ENCODE assay signal across 8 cellular contexts in the genomic region with DNA sequence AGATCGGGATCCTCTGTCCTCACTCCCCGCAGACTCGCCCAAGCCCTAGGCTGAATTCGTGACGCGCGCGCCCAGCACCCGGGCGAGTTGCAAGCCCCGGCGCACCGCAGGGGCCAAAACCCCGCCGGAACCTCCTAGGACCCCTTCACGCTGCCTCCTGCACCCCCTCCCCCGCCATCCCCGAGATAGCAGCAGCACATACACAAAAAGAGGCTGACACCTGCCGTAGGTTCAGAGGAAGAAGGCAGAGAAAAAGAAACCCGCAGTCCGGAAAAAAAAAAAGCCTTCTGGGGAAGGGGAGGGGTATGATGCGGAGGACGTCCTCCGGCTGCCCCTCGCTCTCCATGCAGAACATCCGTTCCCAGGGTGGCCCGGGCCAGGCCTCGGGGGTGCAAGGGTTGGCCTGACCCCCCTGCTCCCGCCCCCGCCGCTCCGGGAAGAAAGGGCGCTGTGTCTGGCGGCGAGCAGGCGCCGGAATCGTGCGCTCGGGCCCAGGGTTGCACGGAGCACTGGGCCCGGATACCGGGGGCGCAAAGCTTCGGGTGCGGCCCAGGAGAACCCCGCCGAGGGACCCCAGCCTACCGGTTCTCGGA. TPM values are rescaled to one million over a fixed set of nuclear protein-coding genes. Genes with fewer than 3 reads are reported as not detected.
A peak's percentile ranks its signal among the peaks of the same experiment; 100 is the strongest.
DNase-seq lines count a peak whose midpoint lies in the region; ATAC-seq and TF ChIP-seq lines count a peak whose summit lies in the region.

No MANE protein-coding gene starts in this region.

- H3K36me3 ChIP-seq in ovary, result no peaks in the 10 kb centered on the region

- H3K4me3 ChIP-seq in ovary, result peak overlapping the region; percentile 40

- no peak for TF ChIP-seq POLR2A in ovary (IDR thresholded peaks at IDR 0.05)

- H3K9me3 ChIP-seq in ovary, result no peaks in the 10 kb centered on the region

- DNase-seq in D341Med (ENCODE audit: low spot score), result peak; percentile 59
- DNase-seq in NCI-H748 (lab: John Stamatoyannopoulos, UW; ENCODE audit: unreplicated experiment), result peak; percentile 67
- DNase-seq in globus pallidus (ENCODE audit: low spot score), result peak; percentile 35
- peak; percentile 22 to 56 (median 33) for DNase-seq in ovary
- DNase-seq in NCI-H1930 (lab: John Stamatoyannopoulos, UW), result no peak

- intact Hi-C loops in ovary (cut with DNase I), result no loop called here

- TF ChIP-seq EP300 in ovary (IDR thresholded peaks at IDR 0.05), result no peak

- WGBS in ovary, 3 donors, result 0 to 1% (median 1%) methylated on average over 46 to 50 of the region's 50 CpGs

- no peaks in the 10 kb centered on the region for H3K27me3 ChIP-seq in ovary

- H3K4me1 ChIP-seq in ovary (ENCODE audit: insufficient read depth), result no peaks in the 10 kb centered on the region

- peak overlapping the region; percentile 39 to 57 for H3K27ac ChIP-seq in ovary

- TF ChIP-seq CTCF in ovary (IDR thresholded peaks at IDR 0.05), result no peak

- ATAC-seq in HG02642 (IDR thresholded peaks at IDR 0.05; ENCODE audit: poor library complexity, unreplicated experiment) (no peak), GM19324 (IDR thresholded peaks at IDR 0.05; ENCODE audit: low FRiP score, unreplicated experiment) (no peak), HG02885 (IDR thresholded peaks at IDR 0.05; ENCODE audit: poor library complexity, unreplicated experiment) (no peak)

RNA-seq across cellular contexts. Expression of a gene that starts 2.5 kb away (rescaled TPM):
- 10 to 100 TPM; 14.7 to 52.8 (median 48.6) TPM for total RNA-seq in ovary
- polyA plus RNA-seq in ovary, result 10 to 100 TPM; 29.4 to 30.2 TPM

Comparison
In these comparisons a context has a peak if more than half of its experiments do, and no peak if none do; other contexts are left out.
1. DNase-seq: peak in D341Med (single experiment), NCI-H748 (single experiment), globus pallidus (single experiment) and ovary (5 of 5); none in NCI-H1930 (0 of 2).